15 cellular contexts compared by ENCODE assay signal in the genomic region with DNA sequence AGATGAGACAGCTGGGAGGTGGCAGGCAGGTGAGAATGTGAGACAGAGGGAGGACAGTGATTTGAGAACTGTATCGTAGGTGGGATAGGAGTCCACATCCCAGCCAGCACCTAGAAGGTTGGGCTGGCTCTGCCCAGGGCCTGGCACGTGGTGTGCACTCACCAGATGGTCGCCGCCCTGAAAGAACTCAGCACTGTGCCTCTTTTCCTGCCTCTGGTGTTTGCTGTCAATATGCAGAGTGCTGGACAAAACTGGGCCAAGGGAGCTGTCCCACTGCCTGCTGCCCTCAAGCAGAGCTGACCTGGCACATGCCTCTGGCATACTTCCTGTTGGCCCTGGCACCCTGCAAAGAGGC. TPM values are rescaled to one million over a fixed set of nuclear protein-coding genes. Genes with fewer than 3 reads are reported as not detected.
DNase-seq lines count a peak whose midpoint lies in the region; ATAC-seq and TF ChIP-seq lines count a peak whose summit lies in the region.
"Had no signal": no experiment of that assay in that cellular context is flagged by ENCODE, and none has a peak within 500 bp of the region (broad histone marks: within the 10 kb centered on the region; RNA-seq: fewer than 3 reads in every experiment).

No MANE protein-coding gene starts in this region.

- peak overlapping the region; percentile 79 for H3K27ac ChIP-seq in BLaER1
- H3K27ac ChIP-seq in angular gyrus (ENCODE audit: low read depth, low read length), result peak overlapping the region; percentile 93
- H3K27ac ChIP-seq in psoas muscle, result peak overlapping the region; percentile 46

- DNase-seq in left ventricle myocardium superior (peak; percentile 62), psoas muscle (no peak), Ammon's horn (ENCODE audit: low spot score) (no peak)
- no peak for DNase-seq in stimulated activated CD4-positive, alpha-beta T cell treated with anti-CD3 and anti-CD28 coated beads, Interleukin-4, amount 100 ng/mL, for 4 hours
- DNase-seq: ACHN, activated gamma-delta T cell, immature natural killer cell, natural killer cell, NCI-H345, Peyer's patch, small intestine had no signal

- intact Hi-C loops in left ventricle myocardium superior (cut with micrococcal nuclease) (no loop called here), psoas muscle (cut with DNase I) (no loop called here)

- H3K4me3 ChIP-seq in BLaER1 (no peak overlapping the region), psoas muscle (no peak overlapping the region)
- H3K4me3 ChIP-seq: Peyer's patch had no signal

- H3K4me1 ChIP-seq in BLaER1 (peaks cover 62% of the 10 kb centered on the region), psoas muscle (peaks cover 50% of the 10 kb centered on the region)

- no peaks in the 10 kb centered on the region for H3K9me3 ChIP-seq in BLaER1
- no peaks in the 10 kb centered on the region for H3K9me3 ChIP-seq in psoas muscle
- H3K9me3 ChIP-seq: Peyer's patch had no signal

- TF ChIP-seq CTCF in psoas muscle (IDR thresholded peaks at IDR 0.05), result no peak

- H3K27me3 ChIP-seq in BLaER1, result no peaks in the 10 kb centered on the region
- no peaks in the 10 kb centered on the region for H3K27me3 ChIP-seq in psoas muscle (ENCODE audit: insufficient read depth in 3 of 3, low read length in 2 of 3)
- H3K27me3 ChIP-seq: Peyer's patch had no signal

- WGBS in psoas muscle, 3 donors, result 31 to 78% (median 39%) methylated on average over 4 of the region's 4 CpGs

- ATAC-seq in left ventricle myocardium superior, result peak; percentile 37
- ATAC-seq in psoas muscle, result peak in 1 of 4 donors; percentile 18
- no peak for ATAC-seq in GM19351 (IDR thresholded peaks at IDR 0.05; ENCODE audit: unreplicated experiment)
- ATAC-seq in HG03571 (IDR thresholded peaks at IDR 0.05; ENCODE audit: unreplicated experiment), result no peak
- ATAC-seq: natural killer cell had no signal

- no peaks in the 10 kb centered on the region for H4K20me1 ChIP-seq in BLaER1

- H3K9ac ChIP-seq in BLaER1, result 0 out of 2 replicates have a peak overlapping the region, but pooled peaks have one; percentile 5

- peak overlapping the region; percentile 82 for H3K4me2 ChIP-seq in BLaER1

- no peaks in the 10 kb centered on the region for H3K36me3 ChIP-seq in BLaER1
- H3K36me3 ChIP-seq in psoas muscle (ENCODE audit: insufficient read depth in 1 of 2, low read depth in 1 of 2), result peaks cover 0 to 3% of the 10 kb centered on the region in 2 donors
- H3K36me3 ChIP-seq: Peyer's patch had no signal

RNA-seq across cellular contexts. Expression of gene CHST3, which starts 36.8 kb away (rescaled TPM):
- total RNA-seq in left ventricle myocardium superior (18.5 TPM), psoas muscle (10 to 100 TPM; 10.6 to 44.0 (median 16.6) TPM)
- 10 to 100 TPM in 1 of 3 donors, 1 to 10 TPM in 2; 3.3 to 12.1 (median 8.2) TPM for polyA plus RNA-seq in psoas muscle
- total RNA-seq: natural killer cell had no signal
- polyA plus RNA-seq: immature natural killer cell had no signal
